11 cellular contexts compared by ENCODE assay signal in genomic region chr20:39853664-39854063, GRCh38.
A peak's percentile ranks its signal among the peaks of the same experiment; 100 is the strongest.
DNase-seq lines count a peak whose midpoint lies in the region; TF ChIP-seq lines count a peak whose summit lies in the region.
"Had no signal": no experiment of that assay in that cellular context is flagged by ENCODE, and none has a peak within 500 bp of the region (broad histone marks: within the 10 kb centered on the region; RNA-seq: fewer than 3 reads in every experiment).

No MANE protein-coding gene starts in this region.

- no peaks in the 10 kb centered on the region for H3K36me3 ChIP-seq in smooth muscle cell (ENCODE audit: low read depth)

- no peaks in the 10 kb centered on the region for H3K9me3 ChIP-seq in smooth muscle cell (replicated peaks; ENCODE audit: low read depth)

- POLR2A ChIA-PET in activated CD4-positive, alpha-beta memory T cell treated with anti-CD3 and anti-CD28 coated beads for 36 hours (lab: Charles Lee), result no interaction called here

- intact Hi-C loops in activated CD4-positive, alpha-beta memory T cell treated with anti-CD3 and anti-CD28 coated beads for 36 hours (cut with micrococcal nuclease), result no loop called here

- CTCF ChIA-PET in activated CD4-positive, alpha-beta memory T cell treated with anti-CD3 and anti-CD28 coated beads for 36 hours (lab: Charles Lee), result no interaction called here

- peak overlapping the region; percentile 43 for H2AFZ ChIP-seq in smooth muscle cell (ENCODE audit: low read depth)

- H3K4me2 ChIP-seq in smooth muscle cell, result peak overlapping the region; percentile 43

- no peaks in the 10 kb centered on the region for H3K27me3 ChIP-seq in smooth muscle cell (ENCODE audit: low read depth)

- no peaks in the 10 kb centered on the region for H3K27me3 Mint-ChIP-seq in activated CD4-positive, alpha-beta memory T cell treated with anti-CD3 and anti-CD28 coated beads for 36 hours
- H3K27me3 Mint-ChIP-seq: T-helper 17 cell had no signal

- no peaks in the 10 kb centered on the region for H3K36me3 Mint-ChIP-seq in activated CD4-positive, alpha-beta memory T cell treated with anti-CD3 and anti-CD28 coated beads for 36 hours

- no peaks in the 10 kb centered on the region for H3F3A ChIP-seq in smooth muscle cell (ENCODE audit: low read depth)

- H3K4me1 ChIP-seq in smooth muscle cell (ENCODE audit: low read depth), result peaks cover 64% of the 10 kb centered on the region

- no peaks in the 10 kb centered on the region for H3K9me3 Mint-ChIP-seq in activated CD4-positive, alpha-beta memory T cell treated with anti-CD3 and anti-CD28 coated beads for 36 hours

- no peak overlapping the region for H3K27ac Mint-ChIP-seq in activated CD4-positive, alpha-beta memory T cell treated with anti-CD3 and anti-CD28 coated beads for 36 hours
- H3K27ac Mint-ChIP-seq: T-helper 17 cell had no signal

- H3K27ac ChIP-seq in smooth muscle cell (ENCODE audit: low read depth), result peak overlapping the region; percentile 97
- H3K27ac ChIP-seq: 22Rv1, epithelial cell of prostate had no signal

- DNase-seq in DMS 273 (lab: John Stamatoyannopoulos, UW; ENCODE audit: unreplicated experiment) (peak; percentile 6), DMS 273 treated with DMSO at 0.1 percent for 48 hours (lab: John Stamatoyannopoulos, UW) (no peak), HS-5 (ENCODE audit: low read depth) (peak; percentile 92), fibroblast of mammary gland (ENCODE audit: low read depth) (peak; percentile 89), smooth muscle cell (lab: John Stamatoyannopoulos, UW; ENCODE audit: unreplicated experiment) (no peak), NCI-H345 treated with DMSO at 0.1 percent for 48 hours (lab: John Stamatoyannopoulos, UW; ENCODE audit: unreplicated experiment) (no peak), G401 (ENCODE audit: low spot score) (no peak)
- no peak for DNase-seq in activated CD4-positive, alpha-beta memory T cell treated with anti-CD3 and anti-CD28 coated beads for 36 hours
- DNase-seq: T-helper 17 cell had no signal

- H3K9ac ChIP-seq in smooth muscle cell (ENCODE audit: low read depth), result peak overlapping the region; percentile 71

- H3K4me3 ChIP-seq in fibroblast of mammary gland (ENCODE audit: control insufficient read depth, low read depth, low read length), result no peak overlapping the region
- no peak overlapping the region for H3K4me3 ChIP-seq in smooth muscle cell

- TF ChIP-seq CTCF in fibroblast of mammary gland (conservative IDR thresholded peaks at IDR 0.05; ENCODE audit: control insufficient read depth, insufficient read depth, low read depth, low read length) (no peak), smooth muscle cell (IDR thresholded peaks at IDR 0.05; ENCODE audit: borderline replicate concordance, insufficient read depth, poor library complexity, severe bottlenecking) (no peak)

- H4K20me1 ChIP-seq in smooth muscle cell (ENCODE audit: low read depth), result no peaks in the 10 kb centered on the region

- no peaks in the 10 kb centered on the region for H3K4me1 Mint-ChIP-seq in activated CD4-positive, alpha-beta memory T cell treated with anti-CD3 and anti-CD28 coated beads for 36 hours (ENCODE audit: low read depth)
- H3K4me1 Mint-ChIP-seq: T-helper 17 cell had no signal

- WGBS in smooth muscle cell (ENCODE audit: low lambda C conversion rate), result 37% methylated on average over 1 of the region's 1 CpG

- no peaks in the 10 kb centered on the region for H3K79me2 ChIP-seq in smooth muscle cell (ENCODE audit: low read depth)

- no peak overlapping the region for H3K4me3 Mint-ChIP-seq in activated CD4-positive, alpha-beta memory T cell treated with anti-CD3 and anti-CD28 coated beads for 36 hours
- H3K4me3 Mint-ChIP-seq: T-helper 17 cell had no signal

- in situ Hi-C loops in G401 (cut with HindIII; ENCODE audit: low sequenced_read_pairs), result no loop called here

Comparison
In these comparisons a context has a peak if more than half of its experiments do, and no peak if none do; other contexts are left out.
1. DNase-seq: peak in DMS 273 (single experiment), HS-5 (single experiment) and fibroblast of mammary gland (single experiment); none in DMS 273 treated with DMSO at 0.1 percent for 48 hours (single experiment), smooth muscle cell (single experiment), activated CD4-positive, alpha-beta memory T cell treated with anti-CD3 and anti-CD28 coated beads for 36 hours (single experiment), NCI-H345 treated with DMSO at 0.1 percent for 48 hours (single experiment) and G401 (single experiment).